In genomic region chr2:236264256-236264655, GRCh38 we compare ENCODE assay signal across 21 cellular contexts. TPM values are rescaled to one million over a fixed set of nuclear protein-coding genes. Genes with fewer than 3 reads are reported as not detected.
DNase-seq lines count a peak whose midpoint lies in the region; ATAC-seq and TF ChIP-seq lines count a peak whose summit lies in the region.
"Had no signal": no experiment of that assay in that cellular context is flagged by ENCODE, and none has a peak within 500 bp of the region (broad histone marks: within the 10 kb centered on the region; RNA-seq: fewer than 3 reads in every experiment).

TSS of gene ASB18 (minus strand) at chr2:236264406. CDS start at chr2:236264345, 61 bp downstream.

- no peaks in the 10 kb centered on the region for H3K4me1 Mint-ChIP-seq in endodermal cell

- peaks cover 17% of the 10 kb centered on the region for H3K9me3 Mint-ChIP-seq in endodermal cell

- no peaks in the 10 kb centered on the region for H3K4me1 ChIP-seq in endodermal cell (ENCODE audit: control insufficient read depth, insufficient read depth, low read length)
- H3K4me1 ChIP-seq in right atrium auricular region: peaks cover 0 to 13% of the 10 kb centered on the region in 2 donors
- H3K4me1 ChIP-seq in psoas muscle: peaks cover 51% of the 10 kb centered on the region
- H3K4me1 ChIP-seq in PC-9 (replicated peaks; ENCODE audit: insufficient read depth): no peaks in the 10 kb centered on the region

- ATAC-seq in psoas muscle (peak; percentile 84 to 88 (median 86)), HG02870 (IDR thresholded peaks at IDR 0.05; ENCODE audit: unreplicated experiment) (no peak), GM21526 (IDR thresholded peaks at IDR 0.05; ENCODE audit: low FRiP score, unreplicated experiment) (no peak), GM21360 (IDR thresholded peaks at IDR 0.05; ENCODE audit: unreplicated experiment) (no peak)
- ATAC-seq: CD8-positive, alpha-beta T cell; HCT116 had no signal

- DNase-seq in NCI-H524 treated with DMSO at 0.1 percent for 48 hours (lab: John Stamatoyannopoulos, UW): peak; percentile 41
- no peak for DNase-seq in endodermal cell
- peak; percentile 58 for DNase-seq in right atrium auricular region (ENCODE audit: low spot score)
- peak; percentile 74 to 90 for DNase-seq in psoas muscle
- no peak for DNase-seq in PC-9
- DNase-seq: CD8-positive, alpha-beta T cell; IMR-90; Kasumi-1; NCI-H1436; NCI-H2081; NCI-H345; RPMI8226; T-helper 1 cell had no signal

- H3K27ac Mint-ChIP-seq in endodermal cell: no peak within 1 kb of the TSS
- H3K27ac Mint-ChIP-seq: CD8-positive, alpha-beta T cell had no signal

- peaks cover 12% of the 10 kb centered on the region for H3K27me3 Mint-ChIP-seq in endodermal cell (ENCODE audit: insufficient read depth)

- H3K9me2 ChIP-seq in PC-9 (ENCODE audit: insufficient read depth): no peaks in the 10 kb centered on the region

- 68 to 81% methylated on average over 6 to 8 of the region's 8 CpGs for WGBS in endodermal cell (ENCODE audit: insufficient coverage in 1 of 2, insufficient read length in 1 of 2), 2 experiments
- WGBS in psoas muscle, 3 donors: 10 to 18% (median 11%) methylated on average over 8 of the region's 8 CpGs

- CTCF ChIA-PET in PC-9 (lab: Charles Lee): no interaction called here

- H3F3A ChIP-seq in PC-9 (ENCODE audit: insufficient read depth, low read depth): no peaks in the 10 kb centered on the region

- H3K36me3 Mint-ChIP-seq in endodermal cell (ENCODE audit: low read depth): no peaks in the 10 kb centered on the region
- H3K36me3 Mint-ChIP-seq: CD8-positive, alpha-beta T cell had no signal

- POLR2A ChIA-PET in PC-9 (lab: Charles Lee; ENCODE audit: unreplicated experiment): no interaction called here

- H3K9ac ChIP-seq in endodermal cell (ENCODE audit: extremely low read depth, low read length, poor library complexity, severe bottlenecking): no peak within 1 kb of the TSS

- H4K20me1 ChIP-seq in PC-9 (ENCODE audit: insufficient read depth): no peaks in the 10 kb centered on the region

- no TSS peak for BruUV-seq in PC-9 (replicated peaks; lab: Mats Ljungman, UMichigan)

- H3K9me3 ChIP-seq in endodermal cell (ENCODE audit: control insufficient read depth, low read length) (peaks cover 2% of the 10 kb centered on the region), right atrium auricular region (no peaks in the 10 kb centered on the region), psoas muscle (no peaks in the 10 kb centered on the region), PC-9 (ENCODE audit: insufficient read depth, low read depth) (peaks cover 1% of the 10 kb centered on the region; the same call in 1 of the 2 replicates)

- H3K4me2 ChIP-seq in PC-9: no peak within 1 kb of the TSS

- no peaks in the 10 kb centered on the region for H3K79me2 ChIP-seq in PC-9 (ENCODE audit: low read depth)

- H3K27ac ChIP-seq in endodermal cell (ENCODE audit: low read depth, low read length) (peak within 1 kb of the TSS; percentile 41), right atrium auricular region (peak within 1 kb of the TSS; percentile 71 to 73), psoas muscle (peak within 1 kb of the TSS; percentile 86), PC-9 (no peak within 1 kb of the TSS)
- H3K27ac ChIP-seq: SK-N-MC had no signal

- no peak within 1 kb of the TSS for H2AFZ ChIP-seq in PC-9

- H3K27me3 ChIP-seq in endodermal cell (ENCODE audit: control insufficient read depth, insufficient read depth, low read length, poor library complexity, severe bottlenecking) (no peaks in the 10 kb centered on the region), right atrium auricular region (no peaks in the 10 kb centered on the region), psoas muscle (ENCODE audit: insufficient read depth in 3 of 3, low read length in 2 of 3) (no peaks in the 10 kb centered on the region), PC-9 (ENCODE audit: insufficient read depth, low read depth) (peaks cover 73% of the 10 kb centered on the region)

- H3K36me3 ChIP-seq in endodermal cell (ENCODE audit: control insufficient read depth, insufficient read depth, low read length) (no peaks in the 10 kb centered on the region), right atrium auricular region (no peaks in the 10 kb centered on the region), psoas muscle (ENCODE audit: insufficient read depth in 1 of 2, low read depth in 1 of 2) (no peaks in the 10 kb centered on the region), PC-9 (ENCODE audit: low read depth) (no peaks in the 10 kb centered on the region)

- TF ChIP-seq CTCF in endodermal cell (conservative IDR thresholded peaks at IDR 0.05) (no peak), right atrium auricular region (IDR thresholded peaks at IDR 0.05) (no peak), psoas muscle (IDR thresholded peaks at IDR 0.05) (no peak), PC-9 (conservative IDR thresholded peaks at IDR 0.05) (no peak)

- intact Hi-C loops in psoas muscle (cut with DNase I) (no loop called here), PC-9 (cut with micrococcal nuclease; ENCODE audit: unreplicated experiment) (no loop called here)

- H3K4me3 ChIP-seq in endodermal cell (ENCODE audit: low read length): no peak within 1 kb of the TSS
- peak within 1 kb of the TSS; percentile 38 to 43 for H3K4me3 ChIP-seq in right atrium auricular region
- peak within 1 kb of the TSS; percentile 50 for H3K4me3 ChIP-seq in psoas muscle
- no peak within 1 kb of the TSS for H3K4me3 ChIP-seq in PC-9
- H3K4me3 ChIP-seq: SK-N-MC had no signal

- H3K4me3 Mint-ChIP-seq in endodermal cell: no peak within 1 kb of the TSS
- H3K4me3 Mint-ChIP-seq: CD8-positive, alpha-beta T cell had no signal

RNA-seq across cellular contexts. Expression of gene ASB18, which starts in this region (rescaled TPM):
- total RNA-seq in endodermal cell (not detected), right atrium auricular region (1 to 10 TPM; 1.9 to 7.6 TPM), psoas muscle (1 to 10 TPM in 3 of 4 donors, under 1 TPM in 1; 0.54 to 9.3 (median 1.9) TPM), PC-9 (2021) (0.46 TPM in 1 of 2 replicates, not detected in the other)
- not detected for polyA plus RNA-seq in endodermal cell (2013, experiment 1 of 2)
- not detected for polyA plus RNA-seq in endodermal cell (2013, experiment 2 of 2)
- polyA plus RNA-seq in psoas muscle: 1 to 10 TPM in 1 of 3 donors, under 1 TPM in 2; 0.04 to 1.1 (median 0.21) TPM
- total RNA-seq: CD8-positive, alpha-beta T cell; HT-29; IMR-90 had no signal
- polyA plus RNA-seq: AG04450, BJ, IMR-90 had no signal

Comparison
In these comparisons a context has a peak if more than half of its experiments do, and no peak if none do; other contexts are left out.
1. DNase-seq: peak in NCI-H524 treated with DMSO at 0.1 percent for 48 hours (single experiment), right atrium auricular region (single experiment) and psoas muscle (2 of 2); none in endodermal cell (single experiment) and PC-9 (0 of 2).
2. H3K4me3 ChIP-seq: peak in right atrium auricular region (2 of 2) and psoas muscle (single experiment); none in endodermal cell (single experiment) and PC-9 (single experiment).
3. ATAC-seq: peak in psoas muscle (4 of 4); none in HG02870 (single experiment), GM21526 (single experiment) and GM21360 (single experiment).